ENCODE assay signal across 16 cellular contexts in genomic region chr1:117964290-117965038, GRCh38.
A peak's percentile ranks its signal among the peaks of the same experiment; 100 is the strongest.
DNase-seq lines count a peak whose midpoint lies in the region; ATAC-seq and TF ChIP-seq lines count a peak whose summit lies in the region.
"Had no signal": no experiment of that assay in that cellular context is flagged by ENCODE, and none has a peak within 500 bp of the region (broad histone marks: within the 10 kb centered on the region; RNA-seq: fewer than 3 reads in every experiment).

No MANE protein-coding gene starts in this region.

- H3K4me1 ChIP-seq in ACC112 (ENCODE audit: control insufficient read depth, insufficient read depth, low read length, unreplicated experiment) (no peaks in the 10 kb centered on the region), HEK293 (ENCODE audit: control insufficient read depth, insufficient read depth, low read length) (no peaks in the 10 kb centered on the region)
- H3K4me1 ChIP-seq: ascending aorta had no signal

- TF ChIP-seq CTCF in HEK293 (tag by site-specific recombination; IDR thresholded peaks at IDR 0.05), result no peak

- peaks cover 29% of the 10 kb centered on the region for H3K4me1 Mint-ChIP-seq in activated naive CD8-positive, alpha-beta T cell treated with anti-CD3 and anti-CD28 coated beads, Interleukin-2, amount 50 U/mL, for 24 hours
- H3K4me1 Mint-ChIP-seq in stimulated activated memory B cell treated with anti-CD40 and anti-IgM and Interleukin-4, amounts not matched to agents 10 μg/mL and 1 μg/mL and 100 μg/mL, for 72 hours, result peaks cover 8% of the 10 kb centered on the region
- H3K4me1 Mint-ChIP-seq: CD4-positive, CD25-positive, alpha-beta regulatory T cell had no signal

- H3K27ac Mint-ChIP-seq in activated naive CD8-positive, alpha-beta T cell treated with anti-CD3 and anti-CD28 coated beads, Interleukin-2, amount 50 U/mL, for 24 hours, result peak overlapping the region; percentile 94
- no peak overlapping the region for H3K27ac Mint-ChIP-seq in stimulated activated memory B cell treated with anti-CD40 and anti-IgM and Interleukin-4, amounts not matched to agents 10 μg/mL and 1 μg/mL and 100 μg/mL, for 72 hours

- DNase-seq in activated naive CD8-positive, alpha-beta T cell treated with anti-CD3 and anti-CD28 coated beads, Interleukin-2, amount 50 U/mL, for 24 hours, result no peak
- DNase-seq in fibroblast of gingiva (ENCODE audit: low read depth) (peak; percentile 51), OCI-M2 (lab: John Stamatoyannopoulos, UW; ENCODE audit: unreplicated experiment) (no peak), SHP77 (lab: John Stamatoyannopoulos, UW) (no peak)
- DNase-seq: activated gamma-delta T cell; CD4-positive, CD25-positive, alpha-beta regulatory T cell; NCI-H146; NCI-H2171; T-helper 9 cell had no signal

- H3K36me3 Mint-ChIP-seq in activated naive CD8-positive, alpha-beta T cell treated with anti-CD3 and anti-CD28 coated beads, Interleukin-2, amount 50 U/mL, for 24 hours (ENCODE audit: low read depth), result peaks cover 33% of the 10 kb centered on the region
- peaks cover 27% of the 10 kb centered on the region for H3K36me3 Mint-ChIP-seq in stimulated activated memory B cell treated with anti-CD40 and anti-IgM and Interleukin-4, amounts not matched to agents 10 μg/mL and 1 μg/mL and 100 μg/mL, for 72 hours

- peak overlapping the region; percentile 27 for H3K4me3 Mint-ChIP-seq in activated naive CD8-positive, alpha-beta T cell treated with anti-CD3 and anti-CD28 coated beads, Interleukin-2, amount 50 U/mL, for 24 hours
- no peak overlapping the region for H3K4me3 Mint-ChIP-seq in stimulated activated memory B cell treated with anti-CD40 and anti-IgM and Interleukin-4, amounts not matched to agents 10 μg/mL and 1 μg/mL and 100 μg/mL, for 72 hours
- H3K4me3 Mint-ChIP-seq: CD4-positive, CD25-positive, alpha-beta regulatory T cell had no signal

- CTCF ChIA-PET in HEK293 (lab: Yijun Ruan, JAX), result no interaction called here

- POLR2A ChIA-PET in HEK293 (lab: Yijun Ruan, JAX), result no interaction called here

- H2AFZ ChIP-seq in ACC112 (ENCODE audit: low read length, unreplicated experiment), result no peak overlapping the region

- ATAC-seq in activated naive CD8-positive, alpha-beta T cell treated with anti-CD3 and anti-CD28 coated beads, Interleukin-2, amount 50 U/mL, for 24 hours, result peak; percentile 84
- no peak for ATAC-seq in GM18517 (IDR thresholded peaks at IDR 0.05; ENCODE audit: unreplicated experiment)
- ATAC-seq in stimulated activated memory B cell treated with anti-CD40 and anti-IgM and Interleukin-4, amounts not matched to agents 10 μg/mL and 1 μg/mL and 100 μg/mL, for 72 hours, result no peak

- H3K4me3 ChIP-seq in ACC112 (ENCODE audit: low read depth, low read length) (no peak overlapping the region), HEK293 (ENCODE audit: low read depth, low read length) (no peak overlapping the region)
- H3K4me3 ChIP-seq: ascending aorta, thoracic aorta had no signal

- H3K9me3 ChIP-seq in HEK293 (ENCODE audit: control insufficient read depth, insufficient read depth, low read depth, low read length), result no peaks in the 10 kb centered on the region
- H3K9me3 ChIP-seq: ascending aorta, thoracic aorta had no signal

- H3K36me3 ChIP-seq in ACC112 (ENCODE audit: insufficient read depth, low read length), result peaks cover 7% of the 10 kb centered on the region
- peaks cover 4 to 40% of the 10 kb centered on the region in 2 experiments for H3K36me3 ChIP-seq in HEK293 (ENCODE audit: control insufficient read depth in 2 of 2, insufficient read depth in 1 of 2, low read length in 2 of 2)

- H3K27me3 ChIP-seq in ACC112 (ENCODE audit: insufficient read depth, low read length), result no peaks in the 10 kb centered on the region
- H3K27me3 ChIP-seq: ascending aorta had no signal

- no peaks in the 10 kb centered on the region for H3K27me3 Mint-ChIP-seq in activated naive CD8-positive, alpha-beta T cell treated with anti-CD3 and anti-CD28 coated beads, Interleukin-2, amount 50 U/mL, for 24 hours
- H3K27me3 Mint-ChIP-seq in stimulated activated memory B cell treated with anti-CD40 and anti-IgM and Interleukin-4, amounts not matched to agents 10 μg/mL and 1 μg/mL and 100 μg/mL, for 72 hours, result no peaks in the 10 kb centered on the region
- H3K27me3 Mint-ChIP-seq: CD4-positive, CD25-positive, alpha-beta regulatory T cell had no signal

- H3K79me2 ChIP-seq in ACC112 (ENCODE audit: control insufficient read depth, insufficient read depth, low read length, unreplicated experiment), result no peaks in the 10 kb centered on the region

- H3K27ac ChIP-seq in ACC112 (ENCODE audit: low read depth, low read length) (peak overlapping the region; percentile 22; the same call in 1 of the 2 replicates), HEK293 (ENCODE audit: extremely low read depth, low read depth, low read length) (no peak overlapping the region)
- H3K27ac ChIP-seq: ascending aorta, RWPE1, thoracic aorta had no signal

- no peaks in the 10 kb centered on the region for H3K9me3 Mint-ChIP-seq in activated naive CD8-positive, alpha-beta T cell treated with anti-CD3 and anti-CD28 coated beads, Interleukin-2, amount 50 U/mL, for 24 hours
- H3K9me3 Mint-ChIP-seq in stimulated activated memory B cell treated with anti-CD40 and anti-IgM and Interleukin-4, amounts not matched to agents 10 μg/mL and 1 μg/mL and 100 μg/mL, for 72 hours, result no peaks in the 10 kb centered on the region
- H3K9me3 Mint-ChIP-seq: CD4-positive, CD25-positive, alpha-beta regulatory T cell had no signal

TF ChIP-seq in HEK293, 187 proteins besides CTCF, POLR2A, EP300 and RAD21:
- TF ChIP-seq ZNF473 (tag by site-specific recombination; IDR thresholded peaks at IDR 0.05) (no peak), PRDM1 (tag by site-specific recombination; IDR thresholded peaks at IDR 0.05) (peak; percentile 65)
TF ChIP-seq in HEK293: peak in this region for 1.
